8 cellular contexts compared by ENCODE assay signal in genomic region chr20:62794007-62794724, GRCh38. TPM values are rescaled to one million over a fixed set of nuclear protein-coding genes. Genes with fewer than 3 reads are reported as not detected.
DNase-seq lines count a peak whose midpoint lies in the region; ATAC-seq and TF ChIP-seq lines count a peak whose summit lies in the region.

No MANE protein-coding gene starts in this region.

- ATAC-seq in CD8-positive, alpha-beta T cell = peak; percentile 76
- peak; percentile 74 for ATAC-seq in GM19463 (IDR thresholded peaks at IDR 0.05; ENCODE audit: unreplicated experiment)
- peak; percentile 79 for ATAC-seq in activated CD8-positive, alpha-beta T cell treated with anti-CD3 and anti-CD28 coated beads, Interleukin-2, amount 10 ng/mL, durations not matched to agents 7 days and 5 days

- H3K27ac ChIP-seq in CD8-positive, alpha-beta T cell (ENCODE audit: low read depth, low read length) = peak overlapping the region; percentile 75
- peak overlapping the region; percentile 77 for H3K27ac ChIP-seq in HL-60 (replicated peaks)
- H3K27ac ChIP-seq in ectodermal cell (ENCODE audit: insufficient read depth, low read depth, low read length, poor library complexity, severe bottlenecking) = no peak overlapping the region

- WGBS in ectodermal cell, 2 experiments = 3 to 4% methylated on average over 69 of the region's 69 CpGs

- H3K36me3 Mint-ChIP-seq in CD8-positive, alpha-beta T cell = peaks cover 17% of the 10 kb centered on the region
- peaks cover 11% of the 10 kb centered on the region for H3K36me3 Mint-ChIP-seq in activated CD8-positive, alpha-beta T cell treated with anti-CD3 and anti-CD28 coated beads, Interleukin-2, amount 10 ng/mL, durations not matched to agents 7 days and 5 days (ENCODE audit: low read depth)

- H3K27me3 ChIP-seq in CD8-positive, alpha-beta T cell (ENCODE audit: insufficient read depth, low read length) = no peaks in the 10 kb centered on the region
- H3K27me3 ChIP-seq in HL-60 (ENCODE audit: insufficient read depth, poor library complexity, severe bottlenecking) (no peaks in the 10 kb centered on the region), ectodermal cell (ENCODE audit: control insufficient read depth, insufficient read depth, low read length, poor library complexity, severe bottlenecking) (peaks cover 35% of the 10 kb centered on the region)

- peaks cover 30% of the 10 kb centered on the region for H3K4me1 Mint-ChIP-seq in CD8-positive, alpha-beta T cell (ENCODE audit: low read depth)
- H3K4me1 Mint-ChIP-seq in activated CD8-positive, alpha-beta T cell treated with anti-CD3 and anti-CD28 coated beads, Interleukin-2, amount 10 ng/mL, durations not matched to agents 7 days and 5 days (ENCODE audit: low read depth) = peaks cover 48% of the 10 kb centered on the region

- no peaks in the 10 kb centered on the region for H3K9me3 ChIP-seq in CD8-positive, alpha-beta T cell (ENCODE audit: low read length)
- H3K9me3 ChIP-seq in ectodermal cell (ENCODE audit: control insufficient read depth, low read length) = no peaks in the 10 kb centered on the region

- peaks cover 8% of the 10 kb centered on the region for H3K36me3 ChIP-seq in CD8-positive, alpha-beta T cell (ENCODE audit: insufficient read depth, low read length)
- H3K36me3 ChIP-seq in ectodermal cell (ENCODE audit: control insufficient read depth, insufficient read depth, low read length) = peaks cover 13% of the 10 kb centered on the region

- DNase-seq in CD8-positive, alpha-beta T cell = peak; percentile 89 to 99 (median 94)
- peak; percentile 94 to 97 for DNase-seq in HL-60 (ENCODE audit: low read depth in 1 of 2, low spot score in 1 of 2)
- DNase-seq in NCI-H82 treated with DMSO at 0.1 percent for 48 hours (lab: John Stamatoyannopoulos, UW; ENCODE audit: unreplicated experiment) = peak; percentile 57
- peak; percentile 96 for DNase-seq in activated CD8-positive, alpha-beta T cell treated with anti-CD3 and anti-CD28 coated beads, Interleukin-2, amount 10 ng/mL, durations not matched to agents 7 days and 5 days
- DNase-seq in medulla oblongata (ENCODE audit: extremely low spot score) = peak; percentile 96
- DNase-seq in stimulated activated CD4-positive, alpha-beta T cell treated with anti-CD3 and anti-CD28 coated beads, TNF-alpha, amount 100 ng/mL, for 4 hours (ENCODE audit: low read depth in 3 of 3) = peak; percentile 82 to 89 (median 85)

- no peak for TF ChIP-seq CTCF in CD8-positive, alpha-beta T cell (IDR thresholded peaks at IDR 0.05)
- TF ChIP-seq CTCF in HL-60 (IDR thresholded peaks at IDR 0.05; ENCODE audit: insufficient read depth, low read length) = no peak

- POLR2A ChIA-PET in CD8-positive, alpha-beta T cell (lab: Charles Lee) = interaction anchor here (0.6 to 3.5 kb wide), 21 partner anchors 11 to 672 kb away, joined by 3 to 42 read pairs (median 4); partner anchors contain the start of genes GID8, OGFR, SLCO4A1 and TCFL5
- POLR2A ChIA-PET in activated CD8-positive, alpha-beta T cell treated with anti-CD3 and anti-CD28 coated beads, Interleukin-2, amount 10 ng/mL, durations not matched to agents 7 days and 5 days (lab: Charles Lee) = interaction anchor here (0.9 to 3.1 kb wide), 14 partner anchors 11 to 492 kb away, joined by 3 to 21 read pairs (median 4); partner anchors contain the start of genes OGFR and SLCO4A1

- peaks cover 38% of the 10 kb centered on the region for H3K4me1 ChIP-seq in CD8-positive, alpha-beta T cell (ENCODE audit: insufficient read depth, low read length)
- H3K4me1 ChIP-seq in ectodermal cell (ENCODE audit: control insufficient read depth, insufficient read depth, low read length) = peaks cover 11% of the 10 kb centered on the region

- intact Hi-C loops in CD8-positive, alpha-beta T cell (cut with DNase I, micrococcal nuclease) = loop anchor here (1.0 to 10.0 kb wide), 15 partner anchors 10 to 831 kb away; partner anchors contain the start of genes ADRM1 (in 2 of the 2), SLCO4A1 (in 2 of the 2), GID8 (in 1 of the 2) and GMEB2 (in 1 of the 2)

- peak overlapping the region; percentile 93 for H3K27ac Mint-ChIP-seq in CD8-positive, alpha-beta T cell
- H3K27ac Mint-ChIP-seq in activated CD8-positive, alpha-beta T cell treated with anti-CD3 and anti-CD28 coated beads, Interleukin-2, amount 10 ng/mL, durations not matched to agents 7 days and 5 days = peak overlapping the region; percentile 90

- H3K4me3 Mint-ChIP-seq in CD8-positive, alpha-beta T cell = peak overlapping the region; percentile 89
- H3K4me3 Mint-ChIP-seq in activated CD8-positive, alpha-beta T cell treated with anti-CD3 and anti-CD28 coated beads, Interleukin-2, amount 10 ng/mL, durations not matched to agents 7 days and 5 days = peak overlapping the region; percentile 78

- CTCF ChIA-PET in CD8-positive, alpha-beta T cell (lab: Charles Lee) = interaction anchor here (0.9 to 6.8 kb wide), 7 partner anchors 10 to 295 kb away, joined by 3 to 39 read pairs (median 4); partner anchors contain the start of gene OGFR
- CTCF ChIA-PET in activated CD8-positive, alpha-beta T cell treated with anti-CD3 and anti-CD28 coated beads, Interleukin-2, amount 10 ng/mL, durations not matched to agents 7 days and 5 days (lab: Charles Lee) = interaction anchor here (0.7 to 1.8 kb wide), 17 partner anchors 9 to 412 kb away, joined by 3 to 9 read pairs (median 4); partner anchors contain the start of genes OGFR and SLCO4A1

- no peaks in the 10 kb centered on the region for H3K9me3 Mint-ChIP-seq in CD8-positive, alpha-beta T cell
- H3K9me3 Mint-ChIP-seq in activated CD8-positive, alpha-beta T cell treated with anti-CD3 and anti-CD28 coated beads, Interleukin-2, amount 10 ng/mL, durations not matched to agents 7 days and 5 days (ENCODE audit: insufficient read depth) = no peaks in the 10 kb centered on the region

- H3K27me3 Mint-ChIP-seq in CD8-positive, alpha-beta T cell (ENCODE audit: low read depth) = no peaks in the 10 kb centered on the region
- H3K27me3 Mint-ChIP-seq in activated CD8-positive, alpha-beta T cell treated with anti-CD3 and anti-CD28 coated beads, Interleukin-2, amount 10 ng/mL, durations not matched to agents 7 days and 5 days (ENCODE audit: low read depth) = no peaks in the 10 kb centered on the region

- peak overlapping the region; percentile 84 for H3K4me3 ChIP-seq in CD8-positive, alpha-beta T cell (ENCODE audit: low read depth, low read length)
- H3K4me3 ChIP-seq in HL-60 (replicated peaks; ENCODE audit: insufficient read depth, low read length) = peak overlapping the region; percentile 27
- peak overlapping the region; percentile 21 for H3K4me3 ChIP-seq in ectodermal cell (ENCODE audit: insufficient read depth, low read depth, low read length)

RNA-seq across cellular contexts. Expression of gene MRGBP, which starts 2.1 kb away (rescaled TPM):
- total RNA-seq in CD8-positive, alpha-beta T cell = 1 to 10 TPM; 7.8 to 8.6 TPM
- 10 to 100 TPM; 18.3 to 19.2 TPM for total RNA-seq in activated CD8-positive, alpha-beta T cell treated with anti-CD3 and anti-CD28 coated beads, Interleukin-2, amount 10 ng/mL, durations not matched to agents 7 days and 5 days
- 14.1 TPM for polyA plus RNA-seq in ectodermal cell (2013, experiment 1 of 4)
- polyA plus RNA-seq in ectodermal cell (2013, experiment 2 of 4) = 12.8 TPM
- polyA plus RNA-seq in ectodermal cell (2013, experiment 3 of 4) = 14.6 TPM
- polyA plus RNA-seq in ectodermal cell (2013, experiment 4 of 4) = 13.9 TPM

RNA-seq across cellular contexts. Expression of gene OGFR, which starts 10.5 kb away (rescaled TPM):
- total RNA-seq in CD8-positive, alpha-beta T cell = 10 to 100 TPM; 47.8 to 52.2 TPM
- 10 to 100 TPM; 67.0 to 76.6 TPM for total RNA-seq in activated CD8-positive, alpha-beta T cell treated with anti-CD3 and anti-CD28 coated beads, Interleukin-2, amount 10 ng/mL, durations not matched to agents 7 days and 5 days
- polyA plus RNA-seq in ectodermal cell (2013, experiment 1 of 4) = 19.7 TPM
- polyA plus RNA-seq in ectodermal cell (2013, experiment 2 of 4) = 17.8 TPM
- 17.8 TPM for polyA plus RNA-seq in ectodermal cell (2013, experiment 3 of 4)
- polyA plus RNA-seq in ectodermal cell (2013, experiment 4 of 4) = 16.0 TPM

RNA-seq across cellular contexts. Expression of gene COL9A3, which starts 22.7 kb away (rescaled TPM):
- total RNA-seq in CD8-positive, alpha-beta T cell = not detected
- total RNA-seq in activated CD8-positive, alpha-beta T cell treated with anti-CD3 and anti-CD28 coated beads, Interleukin-2, amount 10 ng/mL, durations not matched to agents 7 days and 5 days = not detected
- 60.6 TPM for polyA plus RNA-seq in ectodermal cell (2013, experiment 1 of 4)
- 54.1 TPM for polyA plus RNA-seq in ectodermal cell (2013, experiment 2 of 4)
- 39.6 TPM for polyA plus RNA-seq in ectodermal cell (2013, experiment 3 of 4)
- polyA plus RNA-seq in ectodermal cell (2013, experiment 4 of 4) = 47.9 TPM

Comparison
In these comparisons a context has a peak if more than half of its experiments do, and no peak if none do; other contexts are left out.
1. H3K4me3 ChIP-seq: peak in every context shown above with its lines; median percentile 84 in CD8-positive, alpha-beta T cell; 27 in HL-60; 21 in ectodermal cell.